Comparison of ENCODE assay signal across 8 cellular contexts in genomic region chrX:71254092-71254941, GRCh38. TPM values are rescaled to one million over a fixed set of nuclear protein-coding genes. Genes with fewer than 3 reads are reported as not detected.
DNase-seq lines count a peak whose midpoint lies in the region; ATAC-seq and FAIRE-seq lines count a peak whose summit lies in the region.

ZMYM3 (minus strand) TSS chrX:71254140; CDS start chrX:71253255, 885 bp downstream.

- ATAC-seq in GM21367 (IDR thresholded peaks at IDR 0.05; ENCODE audit: unreplicated experiment), result peak; percentile 63

- POLR2A ChIA-PET in activated CD8-positive, alpha-beta memory T cell treated with anti-CD3 and anti-CD28 coated beads for 36 hours (lab: Charles Lee), result interaction anchor here (0.6 to 1.7 kb wide), 5 partner anchors 11 to 112 kb away, joined by 3 to 14 read pairs (median 3); partner anchors contain the start of gene NONO

- CTCF ChIA-PET in activated CD8-positive, alpha-beta memory T cell treated with anti-CD3 and anti-CD28 coated beads for 36 hours (lab: Charles Lee), result interaction anchor here (0.6 to 0.7 kb wide), 3 partner anchors 30 to 782 kb away, joined by 3 read pairs; partner anchors contain the start of gene TAF1

- peak; percentile 72 for DNase-seq in COLO829 (ENCODE audit: low spot score)
- peak; percentile 99 for DNase-seq in HTR-8/SVneo (ENCODE audit: insufficient read length, low spot score)
- DNase-seq in NOMO-1 (lab: John Stamatoyannopoulos, UW; ENCODE audit: unreplicated experiment in 2 of 2), result peak; percentile 69 to 81
- DNase-seq in effector CD8-positive, alpha-beta T cell (lab: John Stamatoyannopoulos, UW), result peak; percentile 75
- DNase-seq in medulla oblongata (ENCODE audit: extremely low spot score), result peak; percentile 81
- DNase-seq in stimulated activated CD4-positive, alpha-beta T cell treated with anti-CD3 and anti-CD28 coated beads, TNF-alpha, amount 100 ng/mL, for 4 hours (ENCODE audit: low read depth in 3 of 3), result peak; percentile 41 to 48 (median 45)

- peak; percentile 97 for FAIRE-seq in HTR-8/SVneo (lab: Jason Lieb, UNC)

RNA-seq across cellular contexts. Expression of gene ZMYM3, which starts in this region (rescaled TPM):
- total RNA-seq in activated CD8-positive, alpha-beta memory T cell treated with anti-CD3 and anti-CD28 coated beads for 36 hours, result 10 to 100 TPM; 17.0 to 18.8 TPM

Comparison
In these comparisons a context has a peak if more than half of its experiments do, and no peak if none do; other contexts are left out.
1. Peak in every context shown above with its lines: DNase-seq and ATAC-seq.
2. DNase-seq: peak in every context shown above with its lines; median percentile 99 in HTR-8/SVneo; 81 in medulla oblongata; 75 in NOMO-1; 75 in effector CD8-positive, alpha-beta T cell; 72 in COLO829; 45 in stimulated activated CD4-positive, alpha-beta T cell treated with anti-CD3 and anti-CD28 coated beads, TNF-alpha, amount 100 ng/mL, for 4 hours.